In the genomic region with DNA sequence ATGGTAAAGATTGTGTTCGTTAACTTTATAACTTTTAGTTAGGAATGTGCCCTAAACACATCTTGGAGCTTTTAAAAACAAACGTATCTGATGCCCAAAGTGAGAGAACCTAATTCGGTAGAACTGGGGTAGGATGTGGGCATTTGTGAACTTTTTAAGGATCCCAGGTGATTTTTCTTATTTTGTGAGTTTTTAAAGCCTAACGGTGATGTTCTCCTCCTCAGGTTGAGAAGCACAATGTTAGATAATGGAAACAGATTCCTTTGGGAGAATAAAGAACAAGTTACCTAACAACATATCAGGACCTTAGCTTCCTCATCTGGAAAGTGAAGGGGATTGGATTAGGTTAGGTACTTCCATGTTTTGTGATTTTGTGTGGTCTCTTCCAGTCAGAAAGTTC, we compare ENCODE assay signal across 9 cellular contexts. TPM values are rescaled to one million over a fixed set of nuclear protein-coding genes. Genes with fewer than 3 reads are reported as not detected.
DNase-seq lines count a peak whose midpoint lies in the region; ATAC-seq, FAIRE-seq and TF ChIP-seq lines count a peak whose summit lies in the region.
"Had no signal": no experiment of that assay in that cellular context is flagged by ENCODE, and none has a peak within 500 bp of the region (broad histone marks: within the 10 kb centered on the region; RNA-seq: fewer than 3 reads in every experiment).

No MANE protein-coding gene starts in this region.

- H3K4me1 ChIP-seq in GM23338 (ENCODE audit: insufficient read depth): peaks cover 14% of the 10 kb centered on the region
- peaks cover 19% of the 10 kb centered on the region for H3K4me1 ChIP-seq in adipocyte (ENCODE audit: control insufficient read depth, insufficient read depth, low read length)
- H3K4me1 ChIP-seq in iPS-20b (ENCODE audit: insufficient read depth, low read length): 0 out of 2 replicates have a peak, but pooled peaks cover 4% of the 10 kb centered on the region
- peaks cover 21% of the 10 kb centered on the region for H3K4me1 ChIP-seq in stomach smooth muscle (ENCODE audit: control insufficient read depth, insufficient read depth, low read length)

- H3K27ac ChIP-seq in GM23338 (ENCODE audit: low read depth) (peak overlapping the region; percentile 79), iPS-20b (ENCODE audit: low read length) (peak overlapping the region; percentile 49), stomach smooth muscle (ENCODE audit: low read length) (peak overlapping the region; percentile 92)

- H3K36me3 Mint-ChIP-seq in GM23338 (ENCODE audit: low read depth): peaks cover 39% of the 10 kb centered on the region

- H3K27me3 Mint-ChIP-seq in GM23338 (ENCODE audit: insufficient read depth, low read depth, poor library complexity): no peaks in the 10 kb centered on the region

- H3K4me2 ChIP-seq in GM23338: peak overlapping the region; percentile 99

- DNase-seq in GM23338 (ENCODE audit: low spot score) (no peak), adipocyte (ENCODE audit: low read depth) (no peak), amniotic stem cell (lab: John Stamatoyannopoulos, UW) (no peak), GM12892 (ENCODE audit: insufficient read length) (no peak)
- no peak for DNase-seq in activated T-cell treated with anti-CD3 and anti-CD28 coated beads, Interleukin-2, amount 50 U/mL, for 1 hour
- no peak for DNase-seq in effector CD8-positive, alpha-beta T cell (lab: John Stamatoyannopoulos, UW)

- peaks cover 11% of the 10 kb centered on the region for H3F3A ChIP-seq in GM23338 (replicated peaks; ENCODE audit: low read depth)

- H3K4me3 ChIP-seq in GM23338 (peak overlapping the region; percentile 81), adipocyte (ENCODE audit: low read length) (peak overlapping the region; percentile 100), iPS-20b (ENCODE audit: low read length) (peak overlapping the region; percentile 99), stomach smooth muscle (ENCODE audit: low read length in 2 of 2) (peak overlapping the region; percentile 98 to 100)

- H3K36me3 ChIP-seq in GM23338 (ENCODE audit: insufficient read depth): peaks cover 28% of the 10 kb centered on the region
- peaks cover 43% of the 10 kb centered on the region for H3K36me3 ChIP-seq in adipocyte (ENCODE audit: control insufficient read depth, insufficient read depth, low read length, severe bottlenecking)
- H3K36me3 ChIP-seq in iPS-20b (ENCODE audit: insufficient read depth, low read depth, low read length): peaks cover 59% of the 10 kb centered on the region
- H3K36me3 ChIP-seq in stomach smooth muscle (ENCODE audit: control insufficient read depth in 2 of 2, insufficient read depth in 2 of 2, low read length in 2 of 2): peaks cover 22 to 31% of the 10 kb centered on the region in 2 donors

- no peaks in the 10 kb centered on the region for H3K9me2 ChIP-seq in GM23338 (ENCODE audit: insufficient read depth)

- no peak overlapping the region for H2AFZ ChIP-seq in GM23338

- no peak for FAIRE-seq in GM12892 (lab: Jason Lieb, UNC)

- no peaks in the 10 kb centered on the region for H3K27me3 ChIP-seq in GM23338 (ENCODE audit: insufficient read depth)
- no peaks in the 10 kb centered on the region for H3K27me3 ChIP-seq in adipocyte (replicated peaks; ENCODE audit: control insufficient read depth, insufficient read depth, low read length)
- H3K27me3 ChIP-seq in iPS-20b (ENCODE audit: insufficient read depth, low read length): no peaks in the 10 kb centered on the region
- H3K27me3 ChIP-seq in stomach smooth muscle (ENCODE audit: control insufficient read depth in 1 of 2, insufficient read depth in 2 of 2, low read length in 2 of 2): no peaks in the 10 kb centered on the region

- peak overlapping the region; percentile 96 for H3K9ac ChIP-seq in adipocyte (ENCODE audit: low read length)
- H3K9ac ChIP-seq in iPS-20b (ENCODE audit: low read depth, low read length): peak overlapping the region; percentile 96
- peak overlapping the region; percentile 91 to 97 for H3K9ac ChIP-seq in stomach smooth muscle (ENCODE audit: low read length in 2 of 2)

- ATAC-seq in GM23338: no peak

- no peak overlapping the region for H3K4me3 Mint-ChIP-seq in GM23338

- no peak for TF ChIP-seq CTCF in GM23338 (conservative IDR thresholded peaks at IDR 0.05; ENCODE audit: low read depth in 2 of 2)

- H3K27ac Mint-ChIP-seq in GM23338: no peak overlapping the region

- peaks cover 71% of the 10 kb centered on the region for H3K79me2 ChIP-seq in GM23338 (replicated peaks; ENCODE audit: insufficient read depth)

- peaks cover 10% of the 10 kb centered on the region for H3K4me1 Mint-ChIP-seq in GM23338

- H3K9me3 Mint-ChIP-seq in GM23338: no peaks in the 10 kb centered on the region

- H3K9me3 ChIP-seq in adipocyte (ENCODE audit: control insufficient read depth, low read length): no peaks in the 10 kb centered on the region
- no peaks in the 10 kb centered on the region for H3K9me3 ChIP-seq in iPS-20b (ENCODE audit: insufficient read depth, low read depth, low read length)
- H3K9me3 ChIP-seq in stomach smooth muscle (ENCODE audit: control insufficient read depth in 2 of 2, low read length in 2 of 2): no peaks in the 10 kb centered on the region

- H4K20me1 ChIP-seq in GM23338 (replicated peaks; ENCODE audit: insufficient read depth): peaks cover 16% of the 10 kb centered on the region

- TF ChIP-seq POLR2A in GM12892 (IDR thresholded peaks at IDR 0.05; ENCODE audit: low read depth, low read length): no peak

TF ChIP-seq in GM23338, 12 proteins besides CTCF, POLR2A, EP300 and RAD21 (continues in another document):
- no peak for TF ChIP-seq ZNF331 (CRISPR knock-in tag; IDR thresholded peaks at IDR 0.05; ENCODE audit: low read depth)
- no peak for TF ChIP-seq ZNF114 (CRISPR knock-in tag; IDR thresholded peaks at IDR 0.05)
- no peak for TF ChIP-seq EZH2phosphoT487 (IDR thresholded peaks at IDR 0.05; ENCODE audit: unreplicated experiment)
- TF ChIP-seq NANOG (IDR thresholded peaks at IDR 0.05; ENCODE audit: borderline replicate concordance): no peak
- no peak for TF ChIP-seq POLR2AphosphoS5 (IDR thresholded peaks at IDR 0.05; ENCODE audit: low read depth)
- no peak for TF ChIP-seq ETS1 (IDR thresholded peaks at IDR 0.05)
- TF ChIP-seq, protein P1, sequence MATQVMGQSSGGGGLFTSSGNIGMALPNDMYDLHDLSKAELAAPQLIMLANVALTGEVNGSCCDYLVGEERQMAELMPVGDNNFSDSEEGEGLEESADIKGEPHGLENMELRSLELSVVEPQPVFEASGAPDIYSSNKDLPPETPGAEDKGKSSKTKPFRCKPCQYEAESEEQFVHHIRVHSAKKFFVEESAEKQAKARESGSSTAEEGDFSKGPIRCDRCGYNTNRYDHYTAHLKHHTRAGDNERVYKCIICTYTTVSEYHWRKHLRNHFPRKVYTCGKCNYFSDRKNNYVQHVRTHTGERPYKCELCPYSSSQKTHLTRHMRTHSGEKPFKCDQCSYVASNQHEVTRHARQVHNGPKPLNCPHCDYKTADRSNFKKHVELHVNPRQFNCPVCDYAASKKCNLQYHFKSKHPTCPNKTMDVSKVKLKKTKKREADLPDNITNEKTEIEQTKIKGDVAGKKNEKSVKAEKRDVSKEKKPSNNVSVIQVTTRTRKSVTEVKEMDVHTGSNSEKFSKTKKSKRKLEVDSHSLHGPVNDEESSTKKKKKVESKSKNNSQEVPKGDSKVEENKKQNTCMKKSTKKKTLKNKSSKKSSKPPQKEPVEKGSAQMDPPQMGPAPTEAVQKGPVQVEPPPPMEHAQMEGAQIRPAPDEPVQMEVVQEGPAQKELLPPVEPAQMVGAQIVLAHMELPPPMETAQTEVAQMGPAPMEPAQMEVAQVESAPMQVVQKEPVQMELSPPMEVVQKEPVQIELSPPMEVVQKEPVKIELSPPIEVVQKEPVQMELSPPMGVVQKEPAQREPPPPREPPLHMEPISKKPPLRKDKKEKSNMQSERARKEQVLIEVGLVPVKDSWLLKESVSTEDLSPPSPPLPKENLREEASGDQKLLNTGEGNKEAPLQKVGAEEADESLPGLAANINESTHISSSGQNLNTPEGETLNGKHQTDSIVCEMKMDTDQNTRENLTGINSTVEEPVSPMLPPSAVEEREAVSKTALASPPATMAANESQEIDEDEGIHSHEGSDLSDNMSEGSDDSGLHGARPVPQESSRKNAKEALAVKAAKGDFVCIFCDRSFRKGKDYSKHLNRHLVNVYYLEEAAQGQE (IDR thresholded peaks at IDR 0.05; ENCODE audit: unreplicated experiment): no peak
- no peak for TF ChIP-seq STAT1 (IDR thresholded peaks at IDR 0.05; ENCODE audit: unreplicated experiment)

RNA-seq across cellular contexts. Expression of gene SAP30BP, which starts 0.7 kb away (rescaled TPM):
- total RNA-seq in GM23338 (2014; rRNA removed; shearing (Covaris generic)): 44.9 and 60.9 TPM in 2 replicates
- polyA plus RNA-seq in GM23338 (2016; fragmentation: Nextera tagmentation; extraction: Ambion mirVana): 95.0 and 97.9 TPM in 2 replicates
- 65.3 TPM for polyA plus RNA-seq in GM12892 (2012; ENCODE audit: missing spikeins)

RNA-seq across cellular contexts. Expression of gene RECQL5, which starts 0.9 kb away (rescaled TPM):
- 23.3 and 24.5 TPM in 2 replicates for total RNA-seq in GM23338 (2014; rRNA removed; shearing (Covaris generic))
- 19.9 and 20.0 TPM in 2 replicates for polyA plus RNA-seq in GM23338 (2016; fragmentation: Nextera tagmentation; extraction: Ambion mirVana)
- 22.7 TPM for polyA plus RNA-seq in GM12892 (2012; ENCODE audit: missing spikeins)

RNA-seq across cellular contexts. Expression of gene SMIM5, which starts 34.6 kb away (rescaled TPM):
- not detected in 2 replicates for total RNA-seq in GM23338 (2014; rRNA removed; shearing (Covaris generic))
- 0.16 TPM in 1 of 2 replicates, not detected in the other for polyA plus RNA-seq in GM23338 (2016; fragmentation: Nextera tagmentation; extraction: Ambion mirVana)
- 0.51 TPM for polyA plus RNA-seq in GM12892 (2012; ENCODE audit: missing spikeins)
- total RNA-seq: pulmonary artery endothelial cell had no signal

RNA-seq across cellular contexts. Expression of gene ITGB4, which starts 53.4 kb away (rescaled TPM):
- 9.7 and 10.3 TPM in 2 replicates for total RNA-seq in GM23338 (2014; rRNA removed; shearing (Covaris generic))
- 4.2 and 6.1 TPM in 2 replicates for polyA plus RNA-seq in GM23338 (2016; fragmentation: Nextera tagmentation; extraction: Ambion mirVana)
- polyA plus RNA-seq in GM12892 (2012; ENCODE audit: missing spikeins): 1.1 TPM
